ENCODE assay signal across 11 cellular contexts in genomic region chr11:36703055-36703404, GRCh38.
DNase-seq lines count a peak whose midpoint lies in the region; ATAC-seq and TF ChIP-seq lines count a peak whose summit lies in the region.
"Had no signal": no experiment of that assay in that cellular context is flagged by ENCODE, and none has a peak within 500 bp of the region (broad histone marks: within the 10 kb centered on the region; RNA-seq: fewer than 3 reads in every experiment).

No MANE protein-coding gene starts in this region.

- H3K36me3 Mint-ChIP-seq in activated CD4-positive, alpha-beta memory T cell treated with anti-CD3 and anti-CD28 coated beads for 36 hours = no peaks in the 10 kb centered on the region
- H3K36me3 Mint-ChIP-seq in activated CD4-positive, alpha-beta memory T cell treated with anti-CD3 and anti-CD28 coated beads, Interleukin-2, amount 10 ng/mL, durations not matched to agents 7 days and 5 days (ENCODE audit: low read depth) = no peaks in the 10 kb centered on the region

- H3K4me2 ChIP-seq in parathyroid adenoma (ENCODE audit: low read length) = no peak overlapping the region
- H3K4me2 ChIP-seq: A549 had no signal

- no peaks in the 10 kb centered on the region for H3K9me3 ChIP-seq in parathyroid adenoma (ENCODE audit: control insufficient read depth, low read length)
- H3K9me3 ChIP-seq: A549, upper lobe of left lung had no signal

- ATAC-seq in GM21737 (IDR thresholded peaks at IDR 0.05; ENCODE audit: unreplicated experiment) = peak; percentile 35
- ATAC-seq in HG03280 (IDR thresholded peaks at IDR 0.05; ENCODE audit: unreplicated experiment) = peak; percentile 56

- H3K79me2 ChIP-seq in parathyroid adenoma = no peaks in the 10 kb centered on the region

- no peak overlapping the region for H3K27ac Mint-ChIP-seq in activated CD4-positive, alpha-beta memory T cell treated with anti-CD3 and anti-CD28 coated beads for 36 hours
- no peak overlapping the region for H3K27ac Mint-ChIP-seq in activated CD4-positive, alpha-beta memory T cell treated with anti-CD3 and anti-CD28 coated beads, Interleukin-2, amount 10 ng/mL, durations not matched to agents 7 days and 5 days
- H3K27ac Mint-ChIP-seq: activated T-cell treated with anti-CD3 and anti-CD28 coated beads, Interleukin-2, amount 50 U/mL, for 24 hours had no signal

- H3K4me3 ChIP-seq in parathyroid adenoma (ENCODE audit: low read depth, low read length) = no peak overlapping the region
- H3K4me3 ChIP-seq: A549, upper lobe of left lung had no signal

- no peaks in the 10 kb centered on the region for H3K36me3 ChIP-seq in parathyroid adenoma (ENCODE audit: control insufficient read depth, insufficient read depth, low read length)
- H3K36me3 ChIP-seq: upper lobe of left lung had no signal

- H3K27ac ChIP-seq in parathyroid adenoma = no peak overlapping the region
- H3K27ac ChIP-seq: A549, upper lobe of left lung had no signal

- POLR2A ChIA-PET in activated CD4-positive, alpha-beta memory T cell treated with anti-CD3 and anti-CD28 coated beads for 36 hours (lab: Charles Lee) = interaction anchor here (0.6 kb wide), 1 partner anchor 46 kb away, joined by 3 read pairs; no protein-coding TSS in a partner anchor
- POLR2A ChIA-PET in activated CD4-positive, alpha-beta memory T cell treated with anti-CD3 and anti-CD28 coated beads, Interleukin-2, amount 10 ng/mL, durations not matched to agents 7 days and 5 days (lab: Charles Lee) = no interaction called here

- peaks cover 5% of the 10 kb centered on the region for H3K4me1 Mint-ChIP-seq in activated CD4-positive, alpha-beta memory T cell treated with anti-CD3 and anti-CD28 coated beads for 36 hours (ENCODE audit: low read depth)
- H3K4me1 Mint-ChIP-seq in activated CD4-positive, alpha-beta memory T cell treated with anti-CD3 and anti-CD28 coated beads, Interleukin-2, amount 10 ng/mL, durations not matched to agents 7 days and 5 days = no peaks in the 10 kb centered on the region

- H3K27me3 Mint-ChIP-seq in activated CD4-positive, alpha-beta memory T cell treated with anti-CD3 and anti-CD28 coated beads for 36 hours = peaks cover 22% of the 10 kb centered on the region
- H3K27me3 Mint-ChIP-seq in activated CD4-positive, alpha-beta memory T cell treated with anti-CD3 and anti-CD28 coated beads, Interleukin-2, amount 10 ng/mL, durations not matched to agents 7 days and 5 days = peaks cover 20% of the 10 kb centered on the region

- peak; percentile 16 for DNase-seq in activated CD4-positive, alpha-beta memory T cell treated with anti-CD3 and anti-CD28 coated beads for 36 hours
- no peak for DNase-seq in activated CD4-positive, alpha-beta memory T cell treated with anti-CD3 and anti-CD28 coated beads, Interleukin-2, amount 10 ng/mL, durations not matched to agents 7 days and 5 days
- no peak for DNase-seq in NCI-H1694 (lab: John Stamatoyannopoulos, UW)
- no peak for DNase-seq in NCI-H510A (lab: John Stamatoyannopoulos, UW)
- no peak for DNase-seq in NCI-H82 (lab: John Stamatoyannopoulos, UW)
- DNase-seq: activated T-cell treated with anti-CD3 and anti-CD28 coated beads, Interleukin-2, amount 50 U/mL, for 24 hours; upper lobe of left lung had no signal

- H2AFZ ChIP-seq in parathyroid adenoma = peak overlapping the region; percentile 77

- CTCF ChIA-PET in activated CD4-positive, alpha-beta memory T cell treated with anti-CD3 and anti-CD28 coated beads for 36 hours (lab: Charles Lee) = interaction anchor here (1.1 to 7.6 kb wide), 6 partner anchors 14 to 210 kb away, joined by 3 to 151 read pairs (median 5); no protein-coding TSS in a partner anchor
- CTCF ChIA-PET in activated CD4-positive, alpha-beta memory T cell treated with anti-CD3 and anti-CD28 coated beads, Interleukin-2, amount 10 ng/mL, durations not matched to agents 7 days and 5 days (lab: Charles Lee) = interaction anchor here (0.7 to 2.8 kb wide), 4 partner anchors 12 to 46 kb away, joined by 3 to 25 read pairs (median 13); no protein-coding TSS in a partner anchor

- no peak overlapping the region for H3K9ac ChIP-seq in parathyroid adenoma

- no peaks in the 10 kb centered on the region for H3K27me3 ChIP-seq in parathyroid adenoma (ENCODE audit: control insufficient read depth, insufficient read depth, low read length)
- H3K27me3 ChIP-seq: upper lobe of left lung had no signal

- no peak overlapping the region for H3K4me3 Mint-ChIP-seq in activated CD4-positive, alpha-beta memory T cell treated with anti-CD3 and anti-CD28 coated beads for 36 hours
- H3K4me3 Mint-ChIP-seq in activated CD4-positive, alpha-beta memory T cell treated with anti-CD3 and anti-CD28 coated beads, Interleukin-2, amount 10 ng/mL, durations not matched to agents 7 days and 5 days = no peak overlapping the region
- H3K4me3 Mint-ChIP-seq: activated T-cell treated with anti-CD3 and anti-CD28 coated beads, Interleukin-2, amount 50 U/mL, for 24 hours had no signal

- H3K4me1 ChIP-seq in parathyroid adenoma = no peaks in the 10 kb centered on the region
- H3K4me1 ChIP-seq: A549, upper lobe of left lung had no signal

- intact Hi-C loops in activated CD4-positive, alpha-beta memory T cell treated with anti-CD3 and anti-CD28 coated beads for 36 hours (cut with micrococcal nuclease) = no loop called here

- no peaks in the 10 kb centered on the region for H3K9me3 Mint-ChIP-seq in activated CD4-positive, alpha-beta memory T cell treated with anti-CD3 and anti-CD28 coated beads for 36 hours
- H3K9me3 Mint-ChIP-seq in activated CD4-positive, alpha-beta memory T cell treated with anti-CD3 and anti-CD28 coated beads, Interleukin-2, amount 10 ng/mL, durations not matched to agents 7 days and 5 days = no peaks in the 10 kb centered on the region
- H3K9me3 Mint-ChIP-seq: activated T-cell treated with anti-CD3 and anti-CD28 coated beads, Interleukin-2, amount 50 U/mL, for 24 hours had no signal

- no peak for TF ChIP-seq CTCF in parathyroid adenoma (IDR thresholded peaks at IDR 0.05)
